ENCODE assay signal across 8 cellular contexts in the genomic region with DNA sequence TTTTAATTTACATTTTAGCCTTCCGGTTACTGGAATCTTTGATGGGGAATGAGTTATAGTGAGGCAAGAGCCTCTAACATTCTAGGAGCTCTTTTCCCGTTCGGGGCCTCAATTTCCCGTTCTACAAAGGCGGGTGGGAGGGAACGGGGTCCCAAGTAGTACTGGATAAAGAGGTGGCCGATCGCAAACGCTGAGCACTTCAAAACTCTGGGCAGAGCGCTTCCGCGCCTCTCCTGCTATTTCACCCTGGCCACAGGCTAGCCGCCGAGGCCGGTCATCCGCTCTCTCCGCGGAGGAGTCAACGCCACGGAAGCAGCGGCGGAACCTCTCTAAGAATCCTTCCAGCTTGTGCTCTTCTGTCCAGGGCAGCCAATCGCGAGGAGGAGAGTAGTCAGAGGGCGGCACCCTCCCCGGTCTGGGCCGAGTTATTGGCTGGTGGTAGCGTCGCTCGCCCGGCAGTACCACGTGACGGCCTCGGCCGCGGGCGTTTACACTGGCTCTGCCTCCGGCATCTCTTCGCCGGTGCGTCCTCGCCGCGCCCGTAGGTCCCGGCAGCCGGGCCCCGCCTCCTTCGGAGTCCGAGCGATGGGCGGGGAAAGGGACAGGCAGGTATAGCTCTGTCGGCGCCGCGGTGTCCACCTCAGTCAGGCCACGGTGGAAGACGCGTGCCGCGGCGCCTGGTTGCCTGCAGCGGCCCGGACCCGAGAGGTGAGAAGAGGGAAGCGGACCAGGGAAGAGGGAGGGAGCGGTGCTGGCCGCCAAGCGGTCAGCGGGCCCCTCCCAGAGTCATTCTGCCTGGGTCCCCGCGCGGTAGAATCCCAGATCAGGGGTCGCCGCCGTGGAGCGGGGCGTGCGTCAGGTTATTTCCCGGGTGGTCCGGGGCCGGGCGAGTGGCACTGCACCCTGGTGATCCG. TPM values are rescaled to one million over a fixed set of nuclear protein-coding genes. Genes with fewer than 3 reads are reported as not detected.
DNase-seq lines count a peak whose midpoint lies in the region; ATAC-seq and TF ChIP-seq lines count a peak whose summit lies in the region.

A gene (plus strand): TSS at position 487 of the 914 bp plus-strand sequence. CDS start 16,895 bp downstream, outside the sequence.

- WGBS in SK-N-SH (ENCODE audit: low lambda C conversion rate) = 1% methylated on average over 20 of the region's 84 CpGs
- 1% methylated on average over 52 to 68 of the region's 84 CpGs for WGBS in testis, 2 donors

- TF ChIP-seq RAD21 in SK-N-SH (IDR thresholded peaks at IDR 0.05; ENCODE audit: low read length) = no peak

- H3K9me3 ChIP-seq in SK-N-SH = no peaks in the 10 kb centered on the region
- H3K9me3 ChIP-seq in testis = no peaks in the 10 kb centered on the region

- H3K4me1 ChIP-seq in SK-N-SH (ENCODE audit: control insufficient read depth in 1 of 2, insufficient read depth in 2 of 2, low read depth in 1 of 2, low read length in 1 of 2) (peaks cover 10 to 12% of the 10 kb centered on the region in 2 experiments; a peak in 3 of 4 replicates), testis (peaks cover 14% of the 10 kb centered on the region)

- H3K9me2 ChIP-seq in SK-N-SH = no peaks in the 10 kb centered on the region

- peaks cover 0 to 9% of the 10 kb centered on the region in 2 donors for H3K36me3 Mint-ChIP-seq in activated naive CD4-positive, alpha-beta T cell treated with anti-CD3 and anti-CD28 coated beads, Interleukin-2, amount 50 U/mL, for 72 hours

- H3K27ac ChIP-seq in SK-N-SH (ENCODE audit: low read depth in 2 of 2, low read length in 1 of 2) (peak within 1 kb of the TSS; percentile 87 to 94), testis (peak within 1 kb of the TSS; percentile 89 to 90)

- POLR2A ChIA-PET in SK-N-SH (lab: Yijun Ruan, JAX) = interaction anchor here (1.0 kb wide), 1 partner anchor 9 kb away, joined by 3 read pairs; no protein-coding TSS in a partner anchor

- CTCF ChIA-PET in SK-N-SH (lab: Yijun Ruan, JAX) = interaction anchor here (0.9 to 12.1 kb wide), 13 partner anchors 9 to 126 kb away, joined by 3 to 244 read pairs (median 7); no protein-coding TSS in a partner anchor

- DNase-seq in GM06990 (ENCODE audit: extremely low read depth, insufficient read length) = peak; percentile 96
- DNase-seq in NCI-H1048 (lab: John Stamatoyannopoulos, UW) = peak; percentile 69
- peak; percentile 96 for DNase-seq in SK-N-SH
- DNase-seq in activated naive CD4-positive, alpha-beta T cell treated with anti-CD3 and anti-CD28 coated beads, Interleukin-2, amount 50 U/mL, for 72 hours (ENCODE audit: low spot score in 2 of 2) = peak; percentile 91 to 97
- no peak for DNase-seq in glomerular endothelial cell (ENCODE audit: extremely low read depth, low read depth, low spot score)
- peak; percentile 80 for DNase-seq in omental fat pad (ENCODE audit: low spot score)
- peak; percentile 99 for DNase-seq in testis

- H3K4me2 ChIP-seq in SK-N-SH = peak within 1 kb of the TSS; percentile 85

- TF ChIP-seq CTCF in GM06990 (IDR thresholded peaks at IDR 0.05; ENCODE audit: insufficient read depth, low read length, poor library complexity, severe bottlenecking) (peak; percentile 5), SK-N-SH (IDR thresholded peaks at IDR 0.05) (no peak; the same call in 1 of the 2 replicates), omental fat pad (IDR thresholded peaks at IDR 0.05) (no peak), testis (IDR thresholded peaks at IDR 0.05) (peak in 1 of 3 experiments; percentile 7)

- TF ChIP-seq POLR2A in testis (IDR thresholded peaks at IDR 0.05) = peak; percentile 67

- ATAC-seq in HG02571 (IDR thresholded peaks at IDR 0.05; ENCODE audit: unreplicated experiment) (peak; percentile 99), omental fat pad (ENCODE audit: low FRiP score) (peak; percentile 99)
- peak; percentile 96 to 97 for ATAC-seq in activated naive CD4-positive, alpha-beta T cell treated with anti-CD3 and anti-CD28 coated beads, Interleukin-2, amount 50 U/mL, for 72 hours

- no peaks in the 10 kb centered on the region for H3K9me3 Mint-ChIP-seq in activated naive CD4-positive, alpha-beta T cell treated with anti-CD3 and anti-CD28 coated beads, Interleukin-2, amount 50 U/mL, for 72 hours

- peaks cover 17% of the 10 kb centered on the region for H3F3A ChIP-seq in SK-N-SH (replicated peaks; ENCODE audit: insufficient read depth)

- H3K79me2 ChIP-seq in SK-N-SH (ENCODE audit: insufficient read depth) = peaks cover 8% of the 10 kb centered on the region; the same call in 1 of the 2 replicates

- peak in 1 of 2 experiments; percentile 22; a peak in 1 of 4 replicates for TF ChIP-seq EP300 in SK-N-SH (IDR thresholded peaks at IDR 0.05; ENCODE audit: borderline replicate concordance in 1 of 2, low read depth in 1 of 2, low read length in 1 of 2)

- H3K36me3 ChIP-seq in GM06990 (ENCODE audit: control insufficient read depth, insufficient read depth, low read length) = no peaks in the 10 kb centered on the region
- H3K36me3 ChIP-seq in SK-N-SH (replicated peaks in 1 of 2; ENCODE audit: control insufficient read depth in 1 of 2, insufficient read depth in 2 of 2, low read length in 1 of 2) = no peaks in the 10 kb centered on the region
- H3K36me3 ChIP-seq in testis (ENCODE audit: low read depth, missing control alignments) = no peaks in the 10 kb centered on the region

- peak within 1 kb of the TSS; percentile 70 for H3K9ac ChIP-seq in SK-N-SH

- H4K20me1 ChIP-seq in SK-N-SH (ENCODE audit: insufficient read depth) = no peaks in the 10 kb centered on the region

- no peaks in the 10 kb centered on the region for H3K27me3 ChIP-seq in GM06990 (replicated peaks; ENCODE audit: control insufficient read depth, insufficient read depth, low read length)
- no peaks in the 10 kb centered on the region for H3K27me3 ChIP-seq in SK-N-SH (ENCODE audit: insufficient read depth)
- no peaks in the 10 kb centered on the region for H3K27me3 ChIP-seq in testis

- peak within 1 kb of the TSS; percentile 93 for H2AFZ ChIP-seq in SK-N-SH (ENCODE audit: low read depth)

- H3K4me3 ChIP-seq in GM06990 (replicated peaks; ENCODE audit: low read depth, low read length) = peak within 1 kb of the TSS; percentile 79
- H3K4me3 ChIP-seq in SK-N-SH (ENCODE audit: low read depth in 2 of 2, low read length in 1 of 2) = peak within 1 kb of the TSS; percentile 73 to 77
- H3K4me3 ChIP-seq in testis = peak within 1 kb of the TSS; percentile 87 to 88

- intact Hi-C loops in testis (cut with DNase I; ENCODE audit: low total_unique reads) = loop anchor here (10.0 kb wide), 1 partner anchor 116 kb away; no protein-coding TSS in a partner anchor

- peak within 1 kb of the TSS; percentile 99 for H3K27ac Mint-ChIP-seq in activated naive CD4-positive, alpha-beta T cell treated with anti-CD3 and anti-CD28 coated beads, Interleukin-2, amount 50 U/mL, for 72 hours

TF ChIP-seq in SK-N-SH, 30 proteins besides CTCF, POLR2A, EP300 and RAD21 (continues in another document):
- TF ChIP-seq, protein P1, sequence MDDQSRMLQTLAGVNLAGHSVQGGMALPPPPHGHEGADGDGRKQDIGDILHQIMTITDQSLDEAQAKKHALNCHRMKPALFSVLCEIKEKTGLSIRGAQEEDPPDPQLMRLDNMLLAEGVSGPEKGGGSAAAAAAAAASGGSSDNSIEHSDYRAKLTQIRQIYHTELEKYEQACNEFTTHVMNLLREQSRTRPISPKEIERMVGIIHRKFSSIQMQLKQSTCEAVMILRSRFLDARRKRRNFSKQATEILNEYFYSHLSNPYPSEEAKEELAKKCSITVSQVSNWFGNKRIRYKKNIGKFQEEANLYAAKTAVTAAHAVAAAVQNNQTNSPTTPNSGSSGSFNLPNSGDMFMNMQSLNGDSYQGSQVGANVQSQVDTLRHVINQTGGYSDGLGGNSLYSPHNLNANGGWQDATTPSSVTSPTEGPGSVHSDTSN (IDR thresholded peaks at IDR 0.05) = peak; percentile 100
- TF ChIP-seq, protein P2, sequence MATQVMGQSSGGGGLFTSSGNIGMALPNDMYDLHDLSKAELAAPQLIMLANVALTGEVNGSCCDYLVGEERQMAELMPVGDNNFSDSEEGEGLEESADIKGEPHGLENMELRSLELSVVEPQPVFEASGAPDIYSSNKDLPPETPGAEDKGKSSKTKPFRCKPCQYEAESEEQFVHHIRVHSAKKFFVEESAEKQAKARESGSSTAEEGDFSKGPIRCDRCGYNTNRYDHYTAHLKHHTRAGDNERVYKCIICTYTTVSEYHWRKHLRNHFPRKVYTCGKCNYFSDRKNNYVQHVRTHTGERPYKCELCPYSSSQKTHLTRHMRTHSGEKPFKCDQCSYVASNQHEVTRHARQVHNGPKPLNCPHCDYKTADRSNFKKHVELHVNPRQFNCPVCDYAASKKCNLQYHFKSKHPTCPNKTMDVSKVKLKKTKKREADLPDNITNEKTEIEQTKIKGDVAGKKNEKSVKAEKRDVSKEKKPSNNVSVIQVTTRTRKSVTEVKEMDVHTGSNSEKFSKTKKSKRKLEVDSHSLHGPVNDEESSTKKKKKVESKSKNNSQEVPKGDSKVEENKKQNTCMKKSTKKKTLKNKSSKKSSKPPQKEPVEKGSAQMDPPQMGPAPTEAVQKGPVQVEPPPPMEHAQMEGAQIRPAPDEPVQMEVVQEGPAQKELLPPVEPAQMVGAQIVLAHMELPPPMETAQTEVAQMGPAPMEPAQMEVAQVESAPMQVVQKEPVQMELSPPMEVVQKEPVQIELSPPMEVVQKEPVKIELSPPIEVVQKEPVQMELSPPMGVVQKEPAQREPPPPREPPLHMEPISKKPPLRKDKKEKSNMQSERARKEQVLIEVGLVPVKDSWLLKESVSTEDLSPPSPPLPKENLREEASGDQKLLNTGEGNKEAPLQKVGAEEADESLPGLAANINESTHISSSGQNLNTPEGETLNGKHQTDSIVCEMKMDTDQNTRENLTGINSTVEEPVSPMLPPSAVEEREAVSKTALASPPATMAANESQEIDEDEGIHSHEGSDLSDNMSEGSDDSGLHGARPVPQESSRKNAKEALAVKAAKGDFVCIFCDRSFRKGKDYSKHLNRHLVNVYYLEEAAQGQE (IDR thresholded peaks at IDR 0.05; ENCODE audit: low read depth, low read length) = no peak
- TF ChIP-seq POLR2AphosphoS5 (IDR thresholded peaks at IDR 0.05; ENCODE audit: low read depth, low read length) = peak; percentile 99
- TF ChIP-seq YY1 (IDR thresholded peaks at IDR 0.05; ENCODE audit: low read depth) = 0 out of 2 replicates have a peak, but pooled peaks have one; percentile 27
- TF ChIP-seq SMC3 (IDR thresholded peaks at IDR 0.05; ENCODE audit: low read depth, low read length) = no peak

RNA-seq across cellular contexts. Expression of the gene that starts here (rescaled TPM):
- polyA plus RNA-seq in SK-N-SH (2012; rRNA removed) = 1.3 and 1.9 TPM in 2 replicates
- polyA plus RNA-seq in SK-N-SH (2012; cell fraction: cytosol; rRNA removed) = 2.0 TPM in 2 replicates
- 0.89 and 1.7 TPM in 2 replicates for polyA plus RNA-seq in SK-N-SH (2012; cell fraction: nucleus; rRNA removed)
- 1 to 10 TPM; 3.9 to 8.4 TPM for total RNA-seq in activated naive CD4-positive, alpha-beta T cell treated with anti-CD3 and anti-CD28 coated beads, Interleukin-2, amount 50 U/mL, for 72 hours
- total RNA-seq in glomerular endothelial cell = 17.6 and 20.8 TPM in 2 replicates
- 10 to 100 TPM; 14.8 to 21.8 (median 16.6) TPM for total RNA-seq in omental fat pad
- 10 to 100 TPM; 13.5 to 16.3 TPM for total RNA-seq in testis
- 7.4 TPM for polyA plus RNA-seq in testis (ENCODE audit: insufficient read depth, low read depth, low replicate concordance)
